ENCODE assay signal across 35 cellular contexts in genomic region chr21:40421121-40421520, GRCh38.
"Had no signal": no experiment of that assay in that cellular context is flagged by ENCODE, and none has a peak within 500 bp of the region (broad histone marks: within the 10 kb centered on the region; RNA-seq: fewer than 3 reads in every experiment).

No MANE protein-coding gene starts in this region.

- H3K36me3 Mint-ChIP-seq: activated naive CD8-positive, alpha-beta T cell had no signal

- H3K4me3 Mint-ChIP-seq: activated B cell treated with CpG ODN at 0.5 μM for 24 hours; activated CD8-positive, alpha-beta T cell treated with anti-CD3 and anti-CD28 coated beads for 36 hours; activated naive CD8-positive, alpha-beta T cell; activated T-cell treated with anti-CD3 and anti-CD28 coated beads, Interleukin-2, amount 50 U/mL, for 4 hours; activated T-helper 17 cell treated with anti-CD3 and anti-CD28 coated beads, Interleukin-2, amount 50 U/mL, for 72 hours; T-helper 17 cell; T-helper 2 cell treated with Interferon-gamma antibody and Interleukin-4, amounts not matched to agents 5 μg/mL and 100 μg/mL, for 36 hours had no signal

- H3K4me1 ChIP-seq: colonic mucosa, gastrocnemius medialis, heart left ventricle had no signal

- FAIRE-seq: astrocyte, endometrium, endothelial cell of umbilical vein had no signal

- ATAC-seq: activated CD4-positive, CD25-positive, alpha-beta regulatory T cell treated with anti-CD3 and anti-CD28 coated beads, Interleukin-2, amount 50 U/mL, for 24 hours; activated CD8-positive, alpha-beta T cell treated with anti-CD3 and anti-CD28 coated beads for 36 hours; activated T-cell treated with anti-CD3 and anti-CD28 coated beads, Interleukin-2, amount 50 U/mL, for 4 hours; activated T-helper 17 cell treated with anti-CD3 and anti-CD28 coated beads, Interleukin-2, amount 50 U/mL, for 72 hours; gastrocnemius medialis; heart left ventricle; T-helper 17 cell had no signal

- H3K27ac Mint-ChIP-seq: activated B cell treated with CpG ODN at 0.5 μM for 24 hours; activated CD8-positive, alpha-beta T cell treated with anti-CD3 and anti-CD28 coated beads for 36 hours; activated naive CD8-positive, alpha-beta T cell; activated T-helper 17 cell treated with anti-CD3 and anti-CD28 coated beads, Interleukin-2, amount 50 U/mL, for 72 hours; T-helper 17 cell; T-helper 2 cell treated with Interferon-gamma antibody and Interleukin-4, amounts not matched to agents 5 μg/mL and 100 μg/mL, for 36 hours had no signal

- H3K4me3 ChIP-seq: cardiac muscle cell, colonic mucosa, gastrocnemius medialis, heart left ventricle had no signal

- H3K9me3 ChIP-seq: colonic mucosa had no signal

- H3K27ac ChIP-seq: brain microvascular endothelial cell, cardiac muscle cell, colonic mucosa, gastrocnemius medialis, heart left ventricle, WERI-Rb-1 had no signal

- DNase-seq: activated B cell treated with CpG ODN at 0.5 μM for 24 hours; activated CD4-positive, alpha-beta T cell treated with anti-CD3 and anti-CD28 coated beads for 48 hours; activated CD4-positive, alpha-beta T cell treated with anti-CD3 and anti-CD28 coated beads, Interleukin-2, amount 50 U/mL, for 1 hour; activated CD4-positive, alpha-beta T cell treated with anti-CD3 and anti-CD28 coated beads, Interleukin-2, amount 50 U/mL, for 48 hours; activated CD8-positive, alpha-beta memory T cell treated with anti-CD3 and anti-CD28 coated beads for 24 hours; activated CD8-positive, alpha-beta T cell treated with anti-CD3 and anti-CD28 coated beads for 36 hours; activated effector memory CD4-positive, alpha-beta T cell treated with Interleukin-2 at 50 U/mL for 16 hours; activated gamma-delta T cell treated with Interleukin-2 at 50 U/mL for 16 hours; activated naive CD4-positive, alpha-beta T cell treated with anti-CD3 and anti-CD28 coated beads, Interleukin-2, amount 50 U/mL, for 16 hours; activated naive CD4-positive, alpha-beta T cell treated with Interleukin-2 at 50 U/mL for 16 hours; activated T-cell treated with anti-CD3 and anti-CD28 coated beads, Interleukin-2, amount 50 U/mL, for 4 hours; amniotic stem cell; anterior cingulate cortex; brain microvascular endothelial cell; central memory CD4-positive, alpha-beta T cell; cerebellar nuclear complex; colonic mucosa; effector CD8-positive, alpha-beta T cell; erythroblast; foreskin fibroblast; gastrocnemius medialis; glutamatergic neuron; heart left ventricle; T-helper 1 cell; T-helper 17 cell; T1000; WERI-Rb-1 had no signal

- H3K27me3 ChIP-seq: brain microvascular endothelial cell, cardiac muscle cell, colonic mucosa, gastrocnemius medialis, heart left ventricle had no signal

- H3K4me1 Mint-ChIP-seq: activated B cell treated with CpG ODN at 0.5 μM for 24 hours; activated T-helper 17 cell treated with anti-CD3 and anti-CD28 coated beads, Interleukin-2, amount 50 U/mL, for 72 hours; T-helper 17 cell had no signal

- H3K27me3 Mint-ChIP-seq: activated B cell treated with CpG ODN at 0.5 μM for 24 hours; activated CD8-positive, alpha-beta T cell treated with anti-CD3 and anti-CD28 coated beads for 36 hours; activated naive CD8-positive, alpha-beta T cell; activated T-helper 17 cell treated with anti-CD3 and anti-CD28 coated beads, Interleukin-2, amount 50 U/mL, for 72 hours; T-helper 17 cell had no signal

- H3K36me3 ChIP-seq: brain microvascular endothelial cell, cardiac muscle cell, colonic mucosa, gastrocnemius medialis, heart left ventricle, WERI-Rb-1 had no signal
